In the genomic region with DNA sequence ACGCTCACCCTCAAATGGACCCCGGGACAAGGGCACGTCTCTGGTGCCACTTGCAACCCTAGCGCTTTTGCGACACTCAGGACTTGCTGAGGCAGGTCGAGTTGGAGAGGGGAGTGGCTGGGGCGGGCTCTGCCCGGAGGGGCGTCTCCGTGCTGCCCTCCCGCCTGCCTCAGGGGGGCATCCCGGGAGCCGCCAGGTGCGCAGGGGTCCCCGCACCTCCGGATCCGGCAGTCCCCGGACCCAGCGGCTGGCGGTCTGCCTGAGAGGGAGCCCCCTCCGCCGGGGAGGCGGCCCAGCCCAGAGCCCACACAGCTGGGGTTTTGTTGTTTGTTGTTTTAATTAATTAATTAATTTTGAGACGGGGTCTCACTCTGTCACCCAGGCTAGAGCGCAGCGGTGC, we compare ENCODE assay signal across 12 cellular contexts. TPM values are rescaled to one million over a fixed set of nuclear protein-coding genes. Genes with fewer than 3 reads are reported as not detected.
DNase-seq lines count a peak whose midpoint lies in the region; ATAC-seq, FAIRE-seq and TF ChIP-seq lines count a peak whose summit lies in the region.
"Had no signal": no experiment of that assay in that cellular context is flagged by ENCODE, and none has a peak within 500 bp of the region (broad histone marks: within the 10 kb centered on the region; RNA-seq: fewer than 3 reads in every experiment).

A gene (minus strand): TSS at position 71 of the 400 bp plus-strand sequence. CDS start 820 bp downstream, outside the sequence.

- peaks cover 18% of the 10 kb centered on the region for H3K27me3 Mint-ChIP-seq in stimulated activated naive CD8-positive, alpha-beta T cell treated with anti-CD3 and anti-CD28 coated beads, Interleukin-15, amount 100 ng/mL, for 72 hours
- H3K27me3 Mint-ChIP-seq in central memory CD8-positive, alpha-beta T cell, result no peaks in the 10 kb centered on the region

- WGBS in lower leg skin, 2 donors, result 5 to 15% methylated on average over 15 to 24 of the region's 26 CpGs

- intact Hi-C loops in lower leg skin (cut with DNase I; ENCODE audit: low total_unique reads), result no loop called here

- no peaks in the 10 kb centered on the region for H3K9me3 Mint-ChIP-seq in stimulated activated naive CD8-positive, alpha-beta T cell treated with anti-CD3 and anti-CD28 coated beads, Interleukin-15, amount 100 ng/mL, for 72 hours
- no peaks in the 10 kb centered on the region for H3K9me3 Mint-ChIP-seq in central memory CD8-positive, alpha-beta T cell
- H3K9me3 Mint-ChIP-seq: CD8-positive, alpha-beta T cell had no signal

- H3K4me3 ChIP-seq in lower leg skin (ENCODE audit: low read depth, poor library complexity, severe bottlenecking), result peak within 1 kb of the TSS; percentile 10

- ATAC-seq in stimulated activated naive CD8-positive, alpha-beta T cell treated with anti-CD3 and anti-CD28 coated beads, Interleukin-15, amount 100 ng/mL, for 72 hours, result no peak
- no peak for ATAC-seq in stimulated activated naive CD8-positive, alpha-beta T cell treated with anti-CD3 and anti-CD28 coated beads, Interleukin-15, Interleukin-2, amounts not matched to agents 100 U/mL and 50 U/mL, for 24 hours
- ATAC-seq in central memory CD8-positive, alpha-beta T cell (replicated peaks; ENCODE audit: extremely low read depth, poor library complexity, severe bottlenecking), result no peak
- ATAC-seq: CD8-positive, alpha-beta T cell had no signal

- no peak for DNase-seq in stimulated activated naive CD8-positive, alpha-beta T cell treated with anti-CD3 and anti-CD28 coated beads, Interleukin-15, amount 100 ng/mL, for 72 hours
- no peak for DNase-seq in stimulated activated naive CD8-positive, alpha-beta T cell treated with anti-CD3 and anti-CD28 coated beads, Interleukin-15, Interleukin-2, amounts not matched to agents 100 U/mL and 50 U/mL, for 24 hours
- DNase-seq in central memory CD8-positive, alpha-beta T cell (ENCODE audit: low spot score in 2 of 2), result no peak
- DNase-seq in lower leg skin (ENCODE audit: low spot score in 2 of 2), result no peak
- DNase-seq in OCI-M2 (lab: John Stamatoyannopoulos, UW; ENCODE audit: unreplicated experiment), result no peak
- no peak for DNase-seq in activated gamma-delta T cell treated with Interleukin-2 at 50 U/mL for 16 hours
- no peak for DNase-seq in H54 (ENCODE audit: insufficient read length, low spot score)
- DNase-seq in middle frontal gyrus (ENCODE audit: extremely low spot score, low spot score), result no peak
- DNase-seq: CD8-positive, alpha-beta T cell; SHP77; stimulated activated CD8-positive, alpha-beta memory T cell treated with anti-CD3 and anti-CD28 coated beads, Interleukin-4, amount 100 ng/mL, for 48 hours had no signal

- H3K36me3 Mint-ChIP-seq in central memory CD8-positive, alpha-beta T cell (ENCODE audit: insufficient read depth), result peaks cover 3% of the 10 kb centered on the region
- H3K36me3 Mint-ChIP-seq: CD8-positive, alpha-beta T cell had no signal

- H3K4me1 Mint-ChIP-seq in stimulated activated naive CD8-positive, alpha-beta T cell treated with anti-CD3 and anti-CD28 coated beads, Interleukin-15, amount 100 ng/mL, for 72 hours, result peaks cover 20% of the 10 kb centered on the region
- H3K4me1 Mint-ChIP-seq in central memory CD8-positive, alpha-beta T cell, result peaks cover 28% of the 10 kb centered on the region

- no peak for TF ChIP-seq CTCF in lower leg skin (IDR thresholded peaks at IDR 0.05)

- no peak for TF ChIP-seq POLR2A in lower leg skin (IDR thresholded peaks at IDR 0.05)
- TF ChIP-seq POLR2A in H54 (IDR thresholded peaks at IDR 0.05; ENCODE audit: low read depth, low read length), result no peak

- no peak within 1 kb of the TSS for H3K27ac Mint-ChIP-seq in stimulated activated naive CD8-positive, alpha-beta T cell treated with anti-CD3 and anti-CD28 coated beads, Interleukin-15, amount 100 ng/mL, for 72 hours
- peak within 1 kb of the TSS; percentile 41 for H3K27ac Mint-ChIP-seq in central memory CD8-positive, alpha-beta T cell (ENCODE audit: low read depth)
- H3K27ac Mint-ChIP-seq: CD8-positive, alpha-beta T cell had no signal

- H3K4me3 Mint-ChIP-seq in stimulated activated naive CD8-positive, alpha-beta T cell treated with anti-CD3 and anti-CD28 coated beads, Interleukin-15, amount 100 ng/mL, for 72 hours, result peak within 1 kb of the TSS; percentile 19 to 33
- peak within 1 kb of the TSS; percentile 25 for H3K4me3 Mint-ChIP-seq in central memory CD8-positive, alpha-beta T cell
- H3K4me3 Mint-ChIP-seq: CD8-positive, alpha-beta T cell had no signal

- FAIRE-seq in H54 (lab: Jason Lieb, UNC), result no peak

RNA-seq across cellular contexts. Expression of the gene that starts here (rescaled TPM):
- total RNA-seq in lower leg skin, result 10 to 100 TPM in 1 of 4 donors, 1 to 10 TPM in 3; 3.3 to 16.1 (median 4.8) TPM
- total RNA-seq: cardiac septum; CD8-positive, alpha-beta T cell had no signal
